ENCODE assay signal across 1 cellular context in genomic region chr16:50478773-50479149, GRCh38.
TF ChIP-seq lines count a peak whose summit lies in the region.

No MANE protein-coding gene starts in this region.

TF ChIP-seq in HEK293, 187 proteins besides CTCF, POLR2A, EP300 and RAD21 (continued from another document):
- TF ChIP-seq HOXA7 (CRISPR knock-in tag; IDR thresholded peaks at IDR 0.05; ENCODE audit: borderline replicate concordance) (no peak), ZBTB1 (tag by site-specific recombination; IDR thresholded peaks at IDR 0.05) (no peak), ZBTB6 (tag by site-specific recombination; IDR thresholded peaks at IDR 0.05) (no peak), ZFP69B (tag by site-specific recombination; IDR thresholded peaks at IDR 0.05) (no peak), ZIC2 (tag by site-specific recombination; IDR thresholded peaks at IDR 0.05) (peak; percentile 54), ZNF292 (tag by site-specific recombination; IDR thresholded peaks at IDR 0.05; ENCODE audit: borderline replicate concordance, low read depth) (no peak), HOXC10 (CRISPR knock-in tag; IDR thresholded peaks at IDR 0.05) (no peak), ZBTB44 (tag by site-specific recombination; IDR thresholded peaks at IDR 0.05) (peak; percentile 13; the same call in 1 of the 2 replicates), ZNF677 (tag by site-specific recombination; IDR thresholded peaks at IDR 0.05) (no peak), KLF8 (tag by site-specific recombination; IDR thresholded peaks at IDR 0.05) (no peak), ZNF324 (tag by site-specific recombination; IDR thresholded peaks at IDR 0.05) (no peak), ZNF148 (tag by site-specific recombination; IDR thresholded peaks at IDR 0.05; ENCODE audit: borderline replicate concordance) (no peak)
- TF ChIP-seq, protein P1, sequence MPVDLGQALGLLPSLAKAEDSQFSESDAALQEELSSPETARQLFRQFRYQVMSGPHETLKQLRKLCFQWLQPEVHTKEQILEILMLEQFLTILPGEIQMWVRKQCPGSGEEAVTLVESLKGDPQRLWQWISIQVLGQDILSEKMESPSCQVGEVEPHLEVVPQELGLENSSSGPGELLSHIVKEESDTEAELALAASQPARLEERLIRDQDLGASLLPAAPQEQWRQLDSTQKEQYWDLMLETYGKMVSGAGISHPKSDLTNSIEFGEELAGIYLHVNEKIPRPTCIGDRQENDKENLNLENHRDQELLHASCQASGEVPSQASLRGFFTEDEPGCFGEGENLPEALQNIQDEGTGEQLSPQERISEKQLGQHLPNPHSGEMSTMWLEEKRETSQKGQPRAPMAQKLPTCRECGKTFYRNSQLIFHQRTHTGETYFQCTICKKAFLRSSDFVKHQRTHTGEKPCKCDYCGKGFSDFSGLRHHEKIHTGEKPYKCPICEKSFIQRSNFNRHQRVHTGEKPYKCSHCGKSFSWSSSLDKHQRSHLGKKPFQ (tag by site-specific recombination; IDR thresholded peaks at IDR 0.05), result no peak
